Comparison of ENCODE assay signal across 12 cellular contexts in genomic region chr17:80277751-80278671, GRCh38. TPM values are rescaled to one million over a fixed set of nuclear protein-coding genes. Genes with fewer than 3 reads are reported as not detected.
DNase-seq lines count a peak whose midpoint lies in the region; ATAC-seq and TF ChIP-seq lines count a peak whose summit lies in the region.
"Had no signal": no experiment of that assay in that cellular context is flagged by ENCODE, and none has a peak within 500 bp of the region (broad histone marks: within the 10 kb centered on the region; RNA-seq: fewer than 3 reads in every experiment).

No MANE protein-coding gene starts in this region.

- no TSS peak for BruUV-seq in PC-3 (replicated peaks; lab: Mats Ljungman, UMichigan)

- no peaks in the 10 kb centered on the region for H3K4me1 Mint-ChIP-seq in endodermal cell
- H3K4me1 Mint-ChIP-seq in natural killer cell: peaks cover 48 to 64% of the 10 kb centered on the region in 2 donors

- no peaks in the 10 kb centered on the region for H4K20me1 ChIP-seq in PC-3 (ENCODE audit: low read length)
- no peaks in the 10 kb centered on the region for H4K20me1 ChIP-seq in hepatocyte (ENCODE audit: insufficient read depth, poor library complexity, severe bottlenecking)

- H3K4me1 ChIP-seq in PC-3 (ENCODE audit: insufficient read depth, low read length): no peaks in the 10 kb centered on the region
- H3K4me1 ChIP-seq in endodermal cell (ENCODE audit: control insufficient read depth, insufficient read depth, low read length): no peaks in the 10 kb centered on the region
- H3K4me1 ChIP-seq in hepatocyte (ENCODE audit: insufficient read depth): no peaks in the 10 kb centered on the region

- H3K79me2 ChIP-seq in PC-3 (ENCODE audit: low read length) (no peaks in the 10 kb centered on the region), hepatocyte (peaks cover 2% of the 10 kb centered on the region)

- H3K4me2 ChIP-seq in PC-3 (ENCODE audit: low read length) (no peak overlapping the region), hepatocyte (no peak overlapping the region)
- H3K4me2 ChIP-seq: BLaER1 had no signal

- ATAC-seq in PC-3 (peak; percentile 45), natural killer cell (no peak)
- ATAC-seq: stimulated activated memory B cell treated with anti-CD40 and anti-IgM and Interleukin-4, amounts not matched to agents 10 μg/mL and 1 μg/mL and 100 μg/mL, for 72 hours had no signal

- no peak overlapping the region for H3K4me3 Mint-ChIP-seq in endodermal cell
- H3K4me3 Mint-ChIP-seq in natural killer cell: peak overlapping the region; percentile 31
- H3K4me3 Mint-ChIP-seq: stimulated activated memory B cell treated with anti-CD40 and anti-IgM and Interleukin-4, amounts not matched to agents 10 μg/mL and 1 μg/mL and 100 μg/mL, for 72 hours had no signal

- H3K4me3 ChIP-seq in PC-3 (ENCODE audit: low read length) (no peak overlapping the region), endodermal cell (ENCODE audit: low read length) (no peak overlapping the region), hepatocyte (no peak overlapping the region)
- H3K4me3 ChIP-seq: BLaER1 had no signal

- no peak overlapping the region for H3K27ac ChIP-seq in PC-3 (ENCODE audit: low read length)
- no peak overlapping the region for H3K27ac ChIP-seq in endodermal cell (ENCODE audit: low read depth, low read length)
- H3K27ac ChIP-seq in hepatocyte: no peak overlapping the region
- H3K27ac ChIP-seq: BLaER1 had no signal

- POLR2A ChIA-PET in PC-3 (lab: Charles Lee; ENCODE audit: unreplicated experiment): no interaction called here

- WGBS in endodermal cell (ENCODE audit: insufficient coverage in 1 of 2, insufficient read length in 1 of 2), 2 experiments: 91 to 95% methylated on average over 15 to 33 of the region's 34 CpGs
- WGBS in hepatocyte (ENCODE audit: low lambda C conversion rate, missing lambda C conversion rate): 94% methylated on average over 34 of the region's 34 CpGs

- H3K27me3 Mint-ChIP-seq in endodermal cell (ENCODE audit: insufficient read depth) (no peaks in the 10 kb centered on the region), natural killer cell (ENCODE audit: low read depth in 2 of 2) (no peaks in the 10 kb centered on the region)
- H3K27me3 Mint-ChIP-seq: stimulated activated memory B cell treated with anti-CD40 and anti-IgM and Interleukin-4, amounts not matched to agents 10 μg/mL and 1 μg/mL and 100 μg/mL, for 72 hours had no signal

- no peak overlapping the region for H2AFZ ChIP-seq in PC-3 (ENCODE audit: low read length)
- no peak overlapping the region for H2AFZ ChIP-seq in hepatocyte

- H3K9ac ChIP-seq in PC-3 (ENCODE audit: low read length) (no peak overlapping the region), endodermal cell (ENCODE audit: extremely low read depth, low read length, poor library complexity, severe bottlenecking) (no peak overlapping the region)
- H3K9ac ChIP-seq: BLaER1 had no signal

- CTCF ChIA-PET in PC-3 (lab: Charles Lee): no interaction called here

- DNase-seq in AG20443 (ENCODE audit: low spot score): peak; percentile 13
- no peak for DNase-seq in PC-3
- no peak for DNase-seq in endodermal cell
- DNase-seq in natural killer cell: no peak
- no peak for DNase-seq in NCI-H1436 (lab: John Stamatoyannopoulos, UW)
- no peak for DNase-seq in NCI-H1417 treated with DMSO at 0.1 percent for 48 hours (lab: John Stamatoyannopoulos, UW)
- no peak for DNase-seq in hepatocyte (ENCODE audit: low spot score)
- DNase-seq in activated CD8-positive, alpha-beta memory T cell treated with anti-CD3 and anti-CD28 coated beads for 24 hours: no peak
- DNase-seq: retina, SW 1271 had no signal

- H3K9me2 ChIP-seq in PC-3 (replicated peaks; ENCODE audit: low read length) (no peaks in the 10 kb centered on the region), hepatocyte (replicated peaks; ENCODE audit: insufficient read depth) (no peaks in the 10 kb centered on the region)

- H3K9me3 Mint-ChIP-seq in endodermal cell (no peaks in the 10 kb centered on the region), natural killer cell (no peaks in the 10 kb centered on the region)
- H3K9me3 Mint-ChIP-seq: stimulated activated memory B cell treated with anti-CD40 and anti-IgM and Interleukin-4, amounts not matched to agents 10 μg/mL and 1 μg/mL and 100 μg/mL, for 72 hours had no signal

- H3K27me3 ChIP-seq in PC-3 (ENCODE audit: low read length) (no peaks in the 10 kb centered on the region), endodermal cell (ENCODE audit: control insufficient read depth, insufficient read depth, low read length, poor library complexity, severe bottlenecking) (no peaks in the 10 kb centered on the region), hepatocyte (no peaks in the 10 kb centered on the region)
- H3K27me3 ChIP-seq: BLaER1 had no signal

- peaks cover 45% of the 10 kb centered on the region for H3K36me3 Mint-ChIP-seq in endodermal cell (ENCODE audit: low read depth)
- no peaks in the 10 kb centered on the region for H3K36me3 Mint-ChIP-seq in natural killer cell

- H3K27ac Mint-ChIP-seq in endodermal cell (peak overlapping the region; percentile 55), natural killer cell (peak overlapping the region; percentile 53 to 68)
- H3K27ac Mint-ChIP-seq: stimulated activated memory B cell treated with anti-CD40 and anti-IgM and Interleukin-4, amounts not matched to agents 10 μg/mL and 1 μg/mL and 100 μg/mL, for 72 hours had no signal

- H3K36me3 ChIP-seq in PC-3 (ENCODE audit: low read depth, low read length) (0 out of 2 replicates have a peak, but pooled peaks cover 2% of the 10 kb centered on the region), endodermal cell (ENCODE audit: control insufficient read depth, insufficient read depth, low read length) (peaks cover 6% of the 10 kb centered on the region), hepatocyte (replicated peaks; ENCODE audit: insufficient read depth, low read depth) (no peaks in the 10 kb centered on the region)

- intact Hi-C loops in PC-3 (cut with micrococcal nuclease) (no loop called here), natural killer cell (cut with micrococcal nuclease) (no loop called here)

- TF ChIP-seq CTCF in PC-3 (conservative IDR thresholded peaks at IDR 0.05; ENCODE audit: low read depth, low read length): no peak
- TF ChIP-seq CTCF in endodermal cell (conservative IDR thresholded peaks at IDR 0.05): no peak
- no peak for TF ChIP-seq CTCF in natural killer cell (IDR thresholded peaks at IDR 0.05)
- no peak for TF ChIP-seq CTCF in hepatocyte (IDR thresholded peaks at IDR 0.05; ENCODE audit: poor library complexity)

- H3K9me3 ChIP-seq in PC-3 (ENCODE audit: low read length): no peaks in the 10 kb centered on the region
- no peaks in the 10 kb centered on the region for H3K9me3 ChIP-seq in endodermal cell (ENCODE audit: control insufficient read depth, low read length)
- no peaks in the 10 kb centered on the region for H3K9me3 ChIP-seq in hepatocyte (ENCODE audit: low read depth)
- H3K9me3 ChIP-seq: BLaER1 had no signal

- H3F3A ChIP-seq in PC-3 (ENCODE audit: low read length, unreplicated experiment): no peaks in the 10 kb centered on the region

RNA-seq across cellular contexts. Expression of gene RNF213, which starts 17.4 kb away (rescaled TPM):
- total RNA-seq in PC-3 (2014; rRNA removed) (71.4 and 84.1 TPM in 2 replicates), endodermal cell (100 to 1,000 TPM in 1 of 2 donors, 10 to 100 TPM in 1; 98.8 to 136 TPM), natural killer cell (1,000 to 10,000 TPM in 2 of 3 donors, 100 to 1,000 TPM in 1; 929 to 1,120 (median 1,060) TPM), hepatocyte (53.1 and 57.4 TPM in 2 replicates)
- 30.0 TPM for polyA plus RNA-seq in endodermal cell (2013, experiment 1 of 2)
- 28.2 TPM for polyA plus RNA-seq in endodermal cell (2013, experiment 2 of 2)
- polyA plus RNA-seq in hepatocyte: 21.1 and 32.6 TPM in 2 replicates

RNA-seq across cellular contexts. Expression of gene SLC26A11, which starts 57.8 kb away (rescaled TPM):
- total RNA-seq in PC-3 (2014; rRNA removed): 15.0 and 18.4 TPM in 2 replicates
- total RNA-seq in endodermal cell: 10 to 100 TPM; 43.7 to 48.2 TPM
- 25.4 TPM for polyA plus RNA-seq in endodermal cell (2013, experiment 1 of 2)
- polyA plus RNA-seq in endodermal cell (2013, experiment 2 of 2): 25.1 TPM
- total RNA-seq in natural killer cell: 10 to 100 TPM; 33.9 to 37.6 (median 35.8) TPM
- 17.5 and 18.8 TPM in 2 replicates for total RNA-seq in hepatocyte
- 24.9 and 40.4 TPM in 2 replicates for polyA plus RNA-seq in hepatocyte

RNA-seq across cellular contexts. Expression of gene SGSH, which starts 57.9 kb away (rescaled TPM):
- total RNA-seq in PC-3 (2014; rRNA removed) (15.3 and 16.6 TPM in 2 replicates), endodermal cell (10 to 100 TPM; 40.4 to 42.5 TPM), natural killer cell (10 to 100 TPM; 73.4 to 96.5 (median 74.1) TPM), hepatocyte (16.0 and 23.7 TPM in 2 replicates)
- 27.5 TPM for polyA plus RNA-seq in endodermal cell (2013, experiment 1 of 2)
- 21.8 TPM for polyA plus RNA-seq in endodermal cell (2013, experiment 2 of 2)
- 59.6 and 71.5 TPM in 2 replicates for polyA plus RNA-seq in hepatocyte

Comparison
In these comparisons a context has a peak if more than half of its experiments do, and no peak if none do; other contexts are left out.
1. RNA of gene RNF213, which starts 17.4 kb away (total RNA-seq): 929 to 1,120 TPM in natural killer cell; 98.8 to 136 TPM in endodermal cell, 71.4 to 84.1 TPM in PC-3 and 53.1 to 57.4 TPM in hepatocyte; every median in the first group is over 4 times any median in the second.